ENCODE assay signal across 26 cellular contexts in genomic region chr4:77751764-77752163, GRCh38.
"Had no signal": no experiment of that assay in that cellular context is flagged by ENCODE, and none has a peak within 500 bp of the region (broad histone marks: within the 10 kb centered on the region; RNA-seq: fewer than 3 reads in every experiment).

No MANE protein-coding gene starts in this region.

- H3K4me1 Mint-ChIP-seq: mesothelial cell of epicardium; nephron; neural crest cell; stimulated activated memory B cell treated with anti-CD40 and anti-IgM and Interleukin-4, amounts not matched to agents 10 μg/mL and 1 μg/mL and 100 μg/mL, for 72 hours had no signal

- ATAC-seq: pancreas; right cardiac atrium; stimulated activated memory B cell treated with anti-CD40 and anti-IgM and Interleukin-4, amounts not matched to agents 10 μg/mL and 1 μg/mL and 100 μg/mL, for 72 hours; stimulated activated naive CD8-positive, alpha-beta T cell treated with anti-CD3 and anti-CD28 coated beads, Interleukin-15, amount 100 ng/mL, for 72 hours had no signal

- H3K27ac ChIP-seq: left ventricle myocardium inferior, pancreas, prostate gland, sigmoid colon, spleen, tibial nerve, uterus had no signal

- H3K36me3 ChIP-seq: prostate gland, uterus had no signal

- H3K9me3 ChIP-seq: pancreas, prostate gland, sigmoid colon, uterus had no signal

- H3K4me3 ChIP-seq: left ventricle myocardium inferior, lung, pancreas, prostate gland, sigmoid colon, spleen, tibial nerve, uterus had no signal

- H3K27me3 ChIP-seq: pancreas, sigmoid colon, spleen, tibial nerve, uterus had no signal

- H3K27ac Mint-ChIP-seq: mesothelial cell of epicardium; naive B cell; nephron; stimulated activated memory B cell treated with anti-CD40 and anti-IgM and Interleukin-4, amounts not matched to agents 10 μg/mL and 1 μg/mL and 100 μg/mL, for 72 hours; type B pancreatic cell had no signal

- H3K27me3 Mint-ChIP-seq: naive B cell; stimulated activated memory B cell treated with anti-CD40 and anti-IgM and Interleukin-4, amounts not matched to agents 10 μg/mL and 1 μg/mL and 100 μg/mL, for 72 hours; stimulated activated naive CD8-positive, alpha-beta T cell treated with anti-CD3 and anti-CD28 coated beads, Interleukin-15, amount 100 ng/mL, for 72 hours; type B pancreatic cell had no signal

- H3K4me3 Mint-ChIP-seq: mesothelial cell of epicardium; nephron; neural crest cell; stimulated activated memory B cell treated with anti-CD40 and anti-IgM and Interleukin-4, amounts not matched to agents 10 μg/mL and 1 μg/mL and 100 μg/mL, for 72 hours; stimulated activated naive CD8-positive, alpha-beta T cell treated with anti-CD3 and anti-CD28 coated beads, Interleukin-15, amount 100 ng/mL, for 72 hours; type B pancreatic cell had no signal

- DNase-seq: hypothalamus; islet precursor cell; left ventricle myocardium inferior; mesendoderm; naive B cell; nucleus accumbens; pancreas; posterior cingulate gyrus; retina; right cardiac atrium; sigmoid colon; small intestine; spleen; stimulated activated CD4-positive, alpha-beta T cell treated with anti-CD3 and anti-CD28 coated beads, Interleukin-4, amount 100 ng/mL, for 24 hours; stimulated activated naive CD4-positive, alpha-beta T cell treated with Interleukin-2 at 50 U/mL for 16 hours; stimulated activated naive CD8-positive, alpha-beta T cell treated with anti-CD3 and anti-CD28 coated beads, Interleukin-15, amount 100 ng/mL, for 72 hours; substantia nigra; uterus had no signal

- H3K4me1 ChIP-seq: left ventricle myocardium inferior, pancreas, prostate gland, sigmoid colon, tibial nerve, uterus had no signal
